ENCODE assay signal across 8 cellular contexts in the genomic region with DNA sequence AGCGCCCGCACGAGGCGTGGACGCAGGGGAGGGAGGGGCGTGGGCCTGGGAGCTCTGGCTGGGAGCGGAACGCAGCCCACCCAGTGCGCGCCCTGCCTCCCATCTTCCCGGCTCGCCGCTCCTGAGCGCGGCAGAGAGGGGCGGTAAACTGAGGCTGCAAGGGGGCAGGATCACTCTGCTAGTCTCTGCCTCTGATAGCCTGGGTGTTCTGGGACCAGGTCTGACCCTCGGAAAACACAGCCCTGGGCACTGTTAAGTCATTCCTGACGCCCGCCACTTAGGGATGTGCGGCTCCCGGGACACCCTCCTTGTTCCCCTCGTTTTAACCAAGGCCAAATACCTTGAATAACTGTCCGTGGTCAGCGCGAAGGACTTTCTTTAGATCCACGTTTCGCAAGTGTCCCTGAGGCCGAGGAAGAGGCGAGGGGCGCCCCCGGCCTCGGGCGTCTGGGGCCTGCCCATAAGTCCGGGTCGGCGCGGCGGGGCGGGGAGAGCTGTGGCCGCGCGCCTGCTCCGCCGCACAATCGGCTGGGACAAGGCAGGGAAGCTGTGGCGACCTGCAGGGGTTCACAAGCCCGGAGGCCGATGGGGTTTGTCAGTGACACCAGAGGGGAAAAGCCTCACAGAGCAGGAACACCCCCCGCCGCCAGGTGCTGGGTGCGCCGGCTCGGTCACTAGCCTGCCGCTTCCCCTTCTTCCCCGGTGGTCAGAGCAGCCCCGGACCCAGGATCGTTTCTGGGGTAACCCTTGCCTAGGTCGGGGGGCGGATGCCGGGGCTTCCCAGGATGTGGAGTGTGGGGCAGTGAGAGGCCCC. TPM values are rescaled to one million over a fixed set of nuclear protein-coding genes. Genes with fewer than 3 reads are reported as not detected.
DNase-seq lines count a peak whose midpoint lies in the region; FAIRE-seq and TF ChIP-seq lines count a peak whose summit lies in the region.

No MANE protein-coding gene starts in this region.

- H2AFZ ChIP-seq in ACC112 (ENCODE audit: low read length, unreplicated experiment) (no peak overlapping the region), PC-9 (no peak overlapping the region)

- WGBS in lower leg skin, 2 donors, result 9 to 14% methylated on average over 23 to 27 of the region's 60 CpGs

- peaks cover 90% of the 10 kb centered on the region for H3K27me3 Mint-ChIP-seq in nephron (ENCODE audit: low read depth)

- H4K20me1 ChIP-seq in PC-9 (ENCODE audit: insufficient read depth), result no peaks in the 10 kb centered on the region

- no peaks in the 10 kb centered on the region; the same call in 1 of the 2 replicates for H3F3A ChIP-seq in PC-9 (ENCODE audit: insufficient read depth, low read depth)

- peaks cover 15% of the 10 kb centered on the region for H3K4me1 ChIP-seq in ACC112 (ENCODE audit: control insufficient read depth, insufficient read depth, low read length, unreplicated experiment)
- H3K4me1 ChIP-seq in SJCRH30, result peaks cover 20% of the 10 kb centered on the region
- peaks cover 17% of the 10 kb centered on the region for H3K4me1 ChIP-seq in PC-9 (replicated peaks; ENCODE audit: insufficient read depth)

- H3K4me3 ChIP-seq in ACC112 (ENCODE audit: low read depth, low read length), result peak overlapping the region; percentile 82
- peak overlapping the region; percentile 47 for H3K4me3 ChIP-seq in bronchial epithelial cell (ENCODE audit: low read depth, low read length)
- no peak overlapping the region for H3K4me3 ChIP-seq in lower leg skin (ENCODE audit: low read depth, poor library complexity, severe bottlenecking)
- H3K4me3 ChIP-seq in SJCRH30, result no peak overlapping the region
- no peak overlapping the region for H3K4me3 ChIP-seq in PC-9

- peak overlapping the region; percentile 59 to 76 (median 74) for H3K4me3 Mint-ChIP-seq in nephron

- no peak for FAIRE-seq in bronchial epithelial cell (lab: Jason Lieb, UNC)

- peak; percentile 61 for DNase-seq in HuH-7.5 (ENCODE audit: low spot score)
- no peak for DNase-seq in bronchial epithelial cell (ENCODE audit: low read depth)
- DNase-seq in dedifferentiated amniotic fluid mesenchymal stem cell (ENCODE audit: extremely low spot score), result no peak
- no peak for DNase-seq in lower leg skin (ENCODE audit: low spot score in 2 of 2)
- DNase-seq in SJCRH30, result no peak
- no peak for DNase-seq in PC-9

- BruUV-seq in PC-9 (replicated peaks; lab: Mats Ljungman, UMichigan), result no TSS peak

- CTCF ChIA-PET in PC-9 (lab: Charles Lee), result no interaction called here

- TF ChIP-seq CTCF in bronchial epithelial cell (IDR thresholded peaks at IDR 0.05; ENCODE audit: insufficient read depth, low read length, severe bottlenecking) (no peak), nephron (IDR thresholded peaks at IDR 0.05; ENCODE audit: unreplicated experiment in 3 of 3) (no peak), lower leg skin (IDR thresholded peaks at IDR 0.05) (no peak), PC-9 (conservative IDR thresholded peaks at IDR 0.05) (no peak)

- no peaks in the 10 kb centered on the region for H3K9me3 Mint-ChIP-seq in nephron

- H3K9me3 ChIP-seq in SJCRH30 (replicated peaks) (no peaks in the 10 kb centered on the region), PC-9 (ENCODE audit: insufficient read depth, low read depth) (no peaks in the 10 kb centered on the region)

- H3K36me3 ChIP-seq in ACC112 (ENCODE audit: insufficient read depth, low read length) (no peaks in the 10 kb centered on the region), bronchial epithelial cell (ENCODE audit: control insufficient read depth, insufficient read depth, low read length) (no peaks in the 10 kb centered on the region), SJCRH30 (no peaks in the 10 kb centered on the region), PC-9 (ENCODE audit: low read depth) (no peaks in the 10 kb centered on the region)

- no peak for TF ChIP-seq POLR2A in lower leg skin (IDR thresholded peaks at IDR 0.05)

- no peak overlapping the region for H3K27ac ChIP-seq in ACC112 (ENCODE audit: low read depth, low read length)
- H3K27ac ChIP-seq in SJCRH30, result no peak overlapping the region
- H3K27ac ChIP-seq in PC-9, result no peak overlapping the region

- H3K79me2 ChIP-seq in ACC112 (ENCODE audit: control insufficient read depth, insufficient read depth, low read length, unreplicated experiment) (no peaks in the 10 kb centered on the region), PC-9 (ENCODE audit: low read depth) (no peaks in the 10 kb centered on the region)

- no peaks in the 10 kb centered on the region for H3K36me3 Mint-ChIP-seq in nephron (ENCODE audit: low read depth)

- H3K4me2 ChIP-seq in PC-9, result no peak overlapping the region

- POLR2A ChIA-PET in PC-9 (lab: Charles Lee; ENCODE audit: unreplicated experiment), result no interaction called here

- no peaks in the 10 kb centered on the region for H3K9me2 ChIP-seq in PC-9 (ENCODE audit: insufficient read depth)

- no peak overlapping the region for H3K27ac Mint-ChIP-seq in nephron

- intact Hi-C loops in lower leg skin (cut with DNase I; ENCODE audit: low total_unique reads), result no loop called here
- intact Hi-C loops in PC-9 (cut with micrococcal nuclease; ENCODE audit: unreplicated experiment), result no loop called here

- peaks cover 10% of the 10 kb centered on the region for H3K4me1 Mint-ChIP-seq in nephron

- peaks cover 16% of the 10 kb centered on the region for H3K27me3 ChIP-seq in ACC112 (ENCODE audit: insufficient read depth, low read length)
- peaks cover 21% of the 10 kb centered on the region for H3K27me3 ChIP-seq in bronchial epithelial cell (ENCODE audit: control insufficient read depth, insufficient read depth, low read length)
- no peaks in the 10 kb centered on the region for H3K27me3 ChIP-seq in SJCRH30
- H3K27me3 ChIP-seq in PC-9 (ENCODE audit: insufficient read depth, low read depth), result no peaks in the 10 kb centered on the region

RNA-seq across cellular contexts. Expression of a gene that starts 1.5 kb away (rescaled TPM):
- 0.79 and 3.1 TPM in 2 replicates for total RNA-seq in bronchial epithelial cell
- 1 to 10 TPM in 2 of 4 donors, not detected in 2; 1.6 to 3.7 TPM for total RNA-seq in lower leg skin
- total RNA-seq in SJCRH30 (2014; rRNA removed; shearing (Covaris generic)), result 8.4 and 8.8 TPM in 2 replicates
- 5.3 and 8.3 TPM in 2 replicates for total RNA-seq in PC-9 (2021)

RNA-seq across cellular contexts. Expression of a gene that starts 18.5 kb away (rescaled TPM):
- total RNA-seq in bronchial epithelial cell (0.13 TPM in 1 of 2 replicates, not detected in the other), lower leg skin (under 1 TPM in 3 of 4 donors, not detected in 1; 0.46 to 0.54 (median 0.52) TPM), PC-9 (2021) (0.11 and 0.28 TPM in 2 replicates)
- total RNA-seq in SJCRH30 (2014; rRNA removed; shearing (Covaris generic)), result 4.7 and 4.9 TPM in 2 replicates

RNA-seq across cellular contexts. Expression of a gene that starts 48.9 kb away (rescaled TPM):
- total RNA-seq in bronchial epithelial cell, result 10.3 and 12.0 TPM in 2 replicates
- 10 to 100 TPM; 15.1 to 58.5 (median 41.0) TPM for total RNA-seq in lower leg skin
- total RNA-seq in SJCRH30 (2014; rRNA removed; shearing (Covaris generic)), result 19.5 and 24.0 TPM in 2 replicates
- 47.7 and 51.4 TPM in 2 replicates for total RNA-seq in PC-9 (2021)

Comparison
In these comparisons a context has a peak if more than half of its experiments do, and no peak if none do; other contexts are left out.
1. H3K4me3 ChIP-seq: peak in ACC112 (single experiment) and bronchial epithelial cell (single experiment); none in lower leg skin (single experiment), SJCRH30 (single experiment) and PC-9 (single experiment).